In genomic region chr3:120093923-120094775, GRCh38 we compare ENCODE assay signal across 8 cellular contexts. TPM values are rescaled to one million over a fixed set of nuclear protein-coding genes. Genes with fewer than 3 reads are reported as not detected.
A peak's percentile ranks its signal among the peaks of the same experiment; 100 is the strongest.
DNase-seq lines count a peak whose midpoint lies in the region; ATAC-seq and TF ChIP-seq lines count a peak whose summit lies in the region.

Gene GSK3B (minus strand): TSS chr3:120094447. CDS start chr3:120093434, 1,013 bp downstream.

- ATAC-seq in GM18499 (IDR thresholded peaks at IDR 0.05; ENCODE audit: insufficient read depth, unreplicated experiment) (peak; percentile 2), HG02642 (IDR thresholded peaks at IDR 0.05; ENCODE audit: poor library complexity, unreplicated experiment) (peak; percentile 40), WTC11 (peak; percentile 72)

- DNase-seq in NCI-H146 (lab: John Stamatoyannopoulos, UW): peak; percentile 93
- DNase-seq in WTC11 (ENCODE audit: low spot score): peak; percentile 78
- DNase-seq in central memory CD4-positive, alpha-beta T cell: peak; percentile 82
- peak; percentile 87 for DNase-seq in islet precursor cell
- peak; percentile 44 to 97 (median 76) for DNase-seq in stimulated activated CD4-positive, alpha-beta T cell treated with anti-CD3 and anti-CD28 coated beads, Interleukin-1b, Interleukin-23, amount 100 ng/mL, for 24 hours (ENCODE audit: low read depth in 4 of 4, low spot score in 1 of 4)
- DNase-seq in HPDE6-E6E7 (ENCODE audit: extremely low spot score): no peak

- H3K9me3 Mint-ChIP-seq in WTC11: no peaks in the 10 kb centered on the region

- CTCF ChIA-PET in WTC11 (lab: Charles Lee): interaction anchor here (0.6 to 2.3 kb wide), 6 partner anchors 53 to 297 kb away, joined by 3 to 17 read pairs (median 6); no protein-coding TSS in a partner anchor

- peak within 1 kb of the TSS; percentile 100 for H3K27ac Mint-ChIP-seq in WTC11

- H3K4me3 Mint-ChIP-seq in WTC11: no peak within 1 kb of the TSS

- no peak for TF ChIP-seq CTCF in WTC11 (IDR thresholded peaks at IDR 0.05)

- H3K4me1 Mint-ChIP-seq in WTC11: peaks cover 16% of the 10 kb centered on the region

- no peaks in the 10 kb centered on the region for H3K27me3 Mint-ChIP-seq in WTC11 (ENCODE audit: low read depth)

- POLR2A ChIA-PET in WTC11 (lab: Charles Lee): interaction anchor here (0.6 to 2.1 kb wide), 20 partner anchors 10 to 357 kb away, joined by 3 to 16 read pairs (median 5); partner anchors contain the start of genes FSTL1 and LRRC58

- H3K36me3 Mint-ChIP-seq in WTC11: peaks cover 11% of the 10 kb centered on the region

TF ChIP-seq in WTC11, 78 proteins besides CTCF, POLR2A, EP300 and RAD21 (continues in another document):
- TF ChIP-seq MLX (CRISPR knock-in tag; IDR thresholded peaks at IDR 0.05) (no peak), OVOL2 (CRISPR knock-in tag; IDR thresholded peaks at IDR 0.05; ENCODE audit: borderline replicate concordance) (no peak), PRRX2 (CRISPR knock-in tag; IDR thresholded peaks at IDR 0.05) (no peak), GRHL2 (CRISPR knock-in tag; IDR thresholded peaks at IDR 0.05; ENCODE audit: insufficient replicate concordance, severe bottlenecking) (no peak), FOXK1 (CRISPR knock-in tag; IDR thresholded peaks at IDR 0.05) (0 out of 2 replicates have a peak, but pooled peaks have one; percentile 10), ZNF416 (CRISPR knock-in tag; IDR thresholded peaks at IDR 0.05) (no peak), E2F1 (CRISPR knock-in tag; IDR thresholded peaks at IDR 0.05) (no peak), ZNF232 (CRISPR knock-in tag; IDR thresholded peaks at IDR 0.05) (peak; percentile 25; the same call in 1 of the 2 replicates), STAT6 (CRISPR knock-in tag; conservative IDR thresholded peaks at IDR 0.05; ENCODE audit: low read depth) (no peak), EMX1 (CRISPR knock-in tag; IDR thresholded peaks at IDR 0.05) (no peak), FOXJ3 (CRISPR knock-in tag; IDR thresholded peaks at IDR 0.05; ENCODE audit: borderline replicate concordance) (no peak), RORB (CRISPR knock-in tag; IDR thresholded peaks at IDR 0.05) (no peak), IRF2 (CRISPR knock-in tag; IDR thresholded peaks at IDR 0.05; ENCODE audit: borderline replicate concordance, low read depth) (no peak), ESRRA (CRISPR knock-in tag; IDR thresholded peaks at IDR 0.05; ENCODE audit: borderline replicate concordance) (peak; percentile 45; the same call in 1 of the 2 replicates), AFF4 (CRISPR knock-in tag; IDR thresholded peaks at IDR 0.05; ENCODE audit: borderline replicate concordance) (no peak), ATF3 (CRISPR knock-in tag; conservative IDR thresholded peaks at IDR 0.05) (no peak)
- TF ChIP-seq, protein P1, sequence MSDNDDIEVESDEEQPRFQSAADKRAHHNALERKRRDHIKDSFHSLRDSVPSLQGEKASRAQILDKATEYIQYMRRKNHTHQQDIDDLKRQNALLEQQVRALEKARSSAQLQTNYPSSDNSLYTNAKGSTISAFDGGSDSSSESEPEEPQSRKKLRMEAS (CRISPR knock-in tag; IDR thresholded peaks at IDR 0.05): no peak
- TF ChIP-seq, protein P2, sequence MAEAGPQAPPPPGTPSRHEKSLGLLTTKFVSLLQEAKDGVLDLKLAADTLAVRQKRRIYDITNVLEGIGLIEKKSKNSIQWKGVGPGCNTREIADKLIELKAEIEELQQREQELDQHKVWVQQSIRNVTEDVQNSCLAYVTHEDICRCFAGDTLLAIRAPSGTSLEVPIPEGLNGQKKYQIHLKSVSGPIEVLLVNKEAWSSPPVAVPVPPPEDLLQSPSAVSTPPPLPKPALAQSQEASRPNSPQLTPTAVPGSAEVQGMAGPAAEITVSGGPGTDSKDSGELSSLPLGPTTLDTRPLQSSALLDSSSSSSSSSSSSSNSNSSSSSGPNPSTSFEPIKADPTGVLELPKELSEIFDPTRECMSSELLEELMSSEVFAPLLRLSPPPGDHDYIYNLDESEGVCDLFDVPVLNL (CRISPR knock-in tag; IDR thresholded peaks at IDR 0.05; ENCODE audit: borderline replicate concordance, low read depth): 0 out of 2 replicates have a peak, but pooled peaks have one; percentile 36
- TF ChIP-seq, protein P3, sequence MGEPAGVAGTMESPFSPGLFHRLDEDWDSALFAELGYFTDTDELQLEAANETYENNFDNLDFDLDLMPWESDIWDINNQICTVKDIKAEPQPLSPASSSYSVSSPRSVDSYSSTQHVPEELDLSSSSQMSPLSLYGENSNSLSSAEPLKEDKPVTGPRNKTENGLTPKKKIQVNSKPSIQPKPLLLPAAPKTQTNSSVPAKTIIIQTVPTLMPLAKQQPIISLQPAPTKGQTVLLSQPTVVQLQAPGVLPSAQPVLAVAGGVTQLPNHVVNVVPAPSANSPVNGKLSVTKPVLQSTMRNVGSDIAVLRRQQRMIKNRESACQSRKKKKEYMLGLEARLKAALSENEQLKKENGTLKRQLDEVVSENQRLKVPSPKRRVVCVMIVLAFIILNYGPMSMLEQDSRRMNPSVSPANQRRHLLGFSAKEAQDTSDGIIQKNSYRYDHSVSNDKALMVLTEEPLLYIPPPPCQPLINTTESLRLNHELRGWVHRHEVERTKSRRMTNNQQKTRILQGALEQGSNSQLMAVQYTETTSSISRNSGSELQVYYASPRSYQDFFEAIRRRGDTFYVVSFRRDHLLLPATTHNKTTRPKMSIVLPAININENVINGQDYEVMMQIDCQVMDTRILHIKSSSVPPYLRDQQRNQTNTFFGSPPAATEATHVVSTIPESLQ (CRISPR knock-in tag; IDR thresholded peaks at IDR 0.05): no peak

RNA-seq across cellular contexts. Expression of gene GSK3B, which starts in this region (rescaled TPM):
- 45.9 to 48.9 TPM (median 46.8 TPM) in 3 replicates for total RNA-seq in WTC11 (2021)

Comparison
In these comparisons a context has a peak if more than half of its experiments do, and no peak if none do; other contexts are left out.
1. ATAC-seq: peak in every context shown above with its lines; median percentile 72 in WTC11; 40 in HG02642; 2 in GM18499.